ENCODE assay signal across 33 cellular contexts in genomic region chr17:17963694-17964436, GRCh38. TPM values are rescaled to one million over a fixed set of nuclear protein-coding genes. Genes with fewer than 3 reads are reported as not detected.
A peak's percentile ranks its signal among the peaks of the same experiment; 100 is the strongest.
DNase-seq lines count a peak whose midpoint lies in the region; ATAC-seq and TF ChIP-seq lines count a peak whose summit lies in the region.
"Had no signal": no experiment of that assay in that cellular context is flagged by ENCODE, and none has a peak within 500 bp of the region (broad histone marks: within the 10 kb centered on the region; RNA-seq: fewer than 3 reads in every experiment).

No MANE protein-coding gene starts in this region.

- H3K9me3 ChIP-seq in BLaER1 (no peaks in the 10 kb centered on the region), hepatocyte (ENCODE audit: low read depth) (no peaks in the 10 kb centered on the region)
- H3K9me3 ChIP-seq in CD8-positive, alpha-beta memory T cell (ENCODE audit: low read length): no peaks in the 10 kb centered on the region
- H3K9me3 ChIP-seq: BE2C, HAP-1, thoracic aorta, vagina had no signal

- H3K36me3 Mint-ChIP-seq in CD8-positive, alpha-beta memory T cell: peaks cover 0 to 4% (median 0%) of the 10 kb centered on the region in 3 donors
- H3K36me3 Mint-ChIP-seq in activated T-helper 17 cell treated with anti-CD3 and anti-CD28 coated beads, Interleukin-2, amount 50 U/mL, for 72 hours (ENCODE audit: low read depth): peaks cover 6% of the 10 kb centered on the region
- H3K36me3 Mint-ChIP-seq in naive thymus-derived CD8-positive, alpha-beta T cell: peaks cover 0 to 7% (median 4%) of the 10 kb centered on the region in 3 donors
- no peaks in the 10 kb centered on the region for H3K36me3 Mint-ChIP-seq in progenitor cell of endocrine pancreas (ENCODE audit: insufficient read depth)
- H3K36me3 Mint-ChIP-seq: activated CD4-positive, alpha-beta memory T cell treated with anti-CD3 and anti-CD28 coated beads for 36 hours had no signal

- H3K4me3 Mint-ChIP-seq in CD8-positive, alpha-beta memory T cell: no peak overlapping the region
- no peak overlapping the region for H3K4me3 Mint-ChIP-seq in activated T-helper 17 cell treated with anti-CD3 and anti-CD28 coated beads, Interleukin-2, amount 50 U/mL, for 72 hours
- H3K4me3 Mint-ChIP-seq in naive thymus-derived CD8-positive, alpha-beta T cell: no peak overlapping the region
- no peak overlapping the region for H3K4me3 Mint-ChIP-seq in progenitor cell of endocrine pancreas (ENCODE audit: low read depth)
- H3K4me3 Mint-ChIP-seq: activated CD4-positive, alpha-beta memory T cell treated with anti-CD3 and anti-CD28 coated beads for 36 hours; immature natural killer cell; memory B cell had no signal

- H3K4me3 ChIP-seq in BLaER1 (no peak overlapping the region), hepatocyte (no peak overlapping the region)
- no peak overlapping the region for H3K4me3 ChIP-seq in CD8-positive, alpha-beta memory T cell (ENCODE audit: low read length)
- H3K4me3 ChIP-seq: HAP-1, thoracic aorta, vagina had no signal

- no peaks in the 10 kb centered on the region for H3K27me3 Mint-ChIP-seq in CD8-positive, alpha-beta memory T cell
- H3K27me3 Mint-ChIP-seq in activated T-helper 17 cell treated with anti-CD3 and anti-CD28 coated beads, Interleukin-2, amount 50 U/mL, for 72 hours: no peaks in the 10 kb centered on the region
- no peaks in the 10 kb centered on the region for H3K27me3 Mint-ChIP-seq in naive thymus-derived CD8-positive, alpha-beta T cell
- H3K27me3 Mint-ChIP-seq in progenitor cell of endocrine pancreas: no peaks in the 10 kb centered on the region
- H3K27me3 Mint-ChIP-seq: activated CD4-positive, alpha-beta memory T cell treated with anti-CD3 and anti-CD28 coated beads for 36 hours; memory B cell had no signal

- H3K27ac Mint-ChIP-seq in CD8-positive, alpha-beta memory T cell: peak overlapping the region in 5 of 8 donors; percentile 7 to 75 (median 23)
- peak overlapping the region; percentile 16 for H3K27ac Mint-ChIP-seq in activated T-helper 17 cell treated with anti-CD3 and anti-CD28 coated beads, Interleukin-2, amount 50 U/mL, for 72 hours
- peak overlapping the region in 8 of 10 donors; percentile 27 to 81 (median 52) for H3K27ac Mint-ChIP-seq in naive thymus-derived CD8-positive, alpha-beta T cell
- no peak overlapping the region for H3K27ac Mint-ChIP-seq in progenitor cell of endocrine pancreas
- H3K27ac Mint-ChIP-seq: activated CD4-positive, alpha-beta memory T cell treated with anti-CD3 and anti-CD28 coated beads for 36 hours; activated T-helper 2 cell treated with anti-CD3 and anti-CD28 coated beads, Interferon-gamma antibody, Interleukin-2, Interleukin-4, amounts not matched to agents 10 μg/mL and 5 μg/mL and 100 μg/mL, durations not matched to agents 14 hours and 24 hours and 36 hours; memory B cell had no signal

- no peak for DNase-seq in CD8-positive, alpha-beta memory T cell
- DNase-seq in naive thymus-derived CD8-positive, alpha-beta T cell: no peak
- DNase-seq in cerebellum (ENCODE audit: low spot score): no peak
- DNase-seq in progenitor cell of endocrine pancreas (ENCODE audit: low spot score, unreplicated experiment): no peak
- no peak for DNase-seq in hepatocyte (ENCODE audit: low spot score)
- DNase-seq: activated CD4-positive, alpha-beta memory T cell treated with anti-CD3 and anti-CD28 coated beads for 36 hours; activated CD4-positive, alpha-beta T cell treated with anti-CD3 and anti-CD28 coated beads for 1 hour; activated CD8-positive, alpha-beta memory T cell treated with anti-CD3 and anti-CD28 coated beads, Interleukin-2, amount 50 U/mL, for 48 hours; activated naive CD4-positive, alpha-beta T cell treated with anti-CD3 and anti-CD28 coated beads, Interleukin-2, amount 50 U/mL, for 16 hours; BE2C; DMS79 treated with DMSO at 0.1 percent for 48 hours; effector CD8-positive, alpha-beta T cell; GDM1; immature natural killer cell; left cardiac atrium; NCI-H1092 treated with DMSO at 0.1 percent for 48 hours; NCI-H1694 treated with DMSO at 0.1 percent for 48 hours; NCI-H524 treated with DMSO at 0.1 percent for 48 hours; PC-3; right cardiac atrium; SHP77; stimulated activated CD4-positive, alpha-beta T cell treated with anti-CD3 and anti-CD28 coated beads, Interleukin-1b, Interleukin-23, amount 100 ng/mL, for 48 hours; stimulated activated naive CD8-positive, alpha-beta T cell treated with anti-CD3 and anti-CD28 coated beads, Interleukin-15, Interleukin-2, amounts not matched to agents 100 U/mL and 50 U/mL, for 24 hours; T-helper 2 cell had no signal

- ATAC-seq in activated T-helper 17 cell treated with anti-CD3 and anti-CD28 coated beads, Interleukin-2, amount 50 U/mL, for 72 hours (replicated peaks): no peak
- no peak for ATAC-seq in naive thymus-derived CD8-positive, alpha-beta T cell
- no peak for ATAC-seq in GM18505 (IDR thresholded peaks at IDR 0.05; ENCODE audit: unreplicated experiment)
- ATAC-seq: left cardiac atrium; PC-3; right cardiac atrium; stimulated activated naive CD8-positive, alpha-beta T cell treated with anti-CD3 and anti-CD28 coated beads, Interleukin-15, Interleukin-2, amounts not matched to agents 100 U/mL and 50 U/mL, for 24 hours had no signal

- TF ChIP-seq CTCF in progenitor cell of endocrine pancreas (IDR thresholded peaks at IDR 0.05; ENCODE audit: unreplicated experiment): no peak
- no peak for TF ChIP-seq CTCF in hepatocyte (IDR thresholded peaks at IDR 0.05; ENCODE audit: poor library complexity)

- no peaks in the 10 kb centered on the region for H3K9me3 Mint-ChIP-seq in CD8-positive, alpha-beta memory T cell
- no peaks in the 10 kb centered on the region for H3K9me3 Mint-ChIP-seq in activated T-helper 17 cell treated with anti-CD3 and anti-CD28 coated beads, Interleukin-2, amount 50 U/mL, for 72 hours
- no peaks in the 10 kb centered on the region for H3K9me3 Mint-ChIP-seq in naive thymus-derived CD8-positive, alpha-beta T cell
- H3K9me3 Mint-ChIP-seq in progenitor cell of endocrine pancreas (ENCODE audit: low read depth): no peaks in the 10 kb centered on the region
- H3K9me3 Mint-ChIP-seq: activated CD4-positive, alpha-beta memory T cell treated with anti-CD3 and anti-CD28 coated beads for 36 hours; activated T-helper 2 cell treated with anti-CD3 and anti-CD28 coated beads, Interferon-gamma antibody, Interleukin-2, Interleukin-4, amounts not matched to agents 10 μg/mL and 5 μg/mL and 100 μg/mL, durations not matched to agents 14 hours and 24 hours and 36 hours; immature natural killer cell; memory B cell had no signal

- H3K4me1 ChIP-seq in BLaER1 (peaks cover 7% of the 10 kb centered on the region), hepatocyte (ENCODE audit: insufficient read depth) (peaks cover 16% of the 10 kb centered on the region)
- H3K4me1 ChIP-seq in CD8-positive, alpha-beta memory T cell (ENCODE audit: insufficient read depth, low read length): peaks cover 34% of the 10 kb centered on the region

- H2AFZ ChIP-seq in hepatocyte: no peak overlapping the region
- H2AFZ ChIP-seq: parathyroid adenoma had no signal

- TF ChIP-seq POLR2A in GM18505 (IDR thresholded peaks at IDR 0.05; ENCODE audit: borderline replicate concordance, extremely low read depth, insufficient read depth, insufficient read length): no peak

- H4K20me1 ChIP-seq in BLaER1: peaks cover 52% of the 10 kb centered on the region
- peaks cover 17% of the 10 kb centered on the region for H4K20me1 ChIP-seq in hepatocyte (ENCODE audit: insufficient read depth, poor library complexity, severe bottlenecking)

- peaks cover 40 to 75% (median 52%) of the 10 kb centered on the region in 3 donors for H3K4me1 Mint-ChIP-seq in CD8-positive, alpha-beta memory T cell
- H3K4me1 Mint-ChIP-seq in activated T-helper 17 cell treated with anti-CD3 and anti-CD28 coated beads, Interleukin-2, amount 50 U/mL, for 72 hours: peaks cover 53% of the 10 kb centered on the region
- H3K4me1 Mint-ChIP-seq in naive thymus-derived CD8-positive, alpha-beta T cell: peaks cover 47 to 77% (median 75%) of the 10 kb centered on the region in 4 donors
- H3K4me1 Mint-ChIP-seq in progenitor cell of endocrine pancreas (ENCODE audit: low read depth): peaks cover 11% of the 10 kb centered on the region

- H3K9ac ChIP-seq in BLaER1: no peak overlapping the region
- H3K9ac ChIP-seq: parathyroid adenoma had no signal

- no peaks in the 10 kb centered on the region for H3K9me2 ChIP-seq in hepatocyte (replicated peaks; ENCODE audit: insufficient read depth)

- no peak overlapping the region for H3K27ac ChIP-seq in BLaER1
- no peak overlapping the region for H3K27ac ChIP-seq in CD8-positive, alpha-beta memory T cell (ENCODE audit: low read depth, low read length)
- no peak overlapping the region for H3K27ac ChIP-seq in hepatocyte
- H3K27ac ChIP-seq: parathyroid adenoma, thoracic aorta, vagina had no signal

- 84% methylated on average over 7 of the region's 7 CpGs for WGBS in hepatocyte (ENCODE audit: low lambda C conversion rate, missing lambda C conversion rate)

- no peaks in the 10 kb centered on the region for H3K36me3 ChIP-seq in BLaER1
- no peaks in the 10 kb centered on the region for H3K36me3 ChIP-seq in CD8-positive, alpha-beta memory T cell (ENCODE audit: insufficient read depth, low read length)
- no peaks in the 10 kb centered on the region for H3K36me3 ChIP-seq in hepatocyte (replicated peaks; ENCODE audit: insufficient read depth, low read depth)
- H3K36me3 ChIP-seq: BE2C, HAP-1, thoracic aorta, vagina had no signal

- H3K27me3 ChIP-seq in BLaER1 (no peaks in the 10 kb centered on the region), hepatocyte (no peaks in the 10 kb centered on the region)
- H3K27me3 ChIP-seq in CD8-positive, alpha-beta memory T cell (ENCODE audit: insufficient read depth, low read length, poor library complexity, severe bottlenecking): no peaks in the 10 kb centered on the region
- H3K27me3 ChIP-seq: BE2C, vagina had no signal

- CTCF ChIA-PET in CD8-positive, alpha-beta memory T cell (lab: Charles Lee): no interaction called here

- peaks cover 90% of the 10 kb centered on the region for H3K79me2 ChIP-seq in hepatocyte

- POLR2A ChIA-PET in CD8-positive, alpha-beta memory T cell (lab: Charles Lee): no interaction called here
- POLR2A ChIA-PET in naive thymus-derived CD8-positive, alpha-beta T cell (lab: Charles Lee): no interaction called here

- H3K4me2 ChIP-seq in BLaER1: peak overlapping the region; percentile 40
- no peak overlapping the region for H3K4me2 ChIP-seq in hepatocyte

RNA-seq across cellular contexts. Expression of gene TOM1L2, which starts 8.3 kb away (rescaled TPM):
- 10 to 100 TPM in 1 of 2 experiments, 1 to 10 TPM in 1; 10.0 to 11.3 TPM for total RNA-seq in CD8-positive, alpha-beta memory T cell
- 6.5 TPM for polyA plus RNA-seq in CD8-positive, alpha-beta memory T cell
- total RNA-seq in activated T-helper 17 cell treated with anti-CD3 and anti-CD28 coated beads, Interleukin-2, amount 50 U/mL, for 72 hours: 10 to 100 TPM; 20.4 to 24.8 TPM
- 10 to 100 TPM; 65.2 to 71.1 TPM for total RNA-seq in naive thymus-derived CD8-positive, alpha-beta T cell
- polyA plus RNA-seq in naive thymus-derived CD8-positive, alpha-beta T cell: 10 to 100 TPM in 1 of 3 donors, 1 to 10 TPM in 2; 2.5 to 11.6 (median 7.4) TPM
- total RNA-seq in cerebellum (39.2 TPM), progenitor cell of endocrine pancreas (29.4 and 30.5 TPM in 2 replicates), hepatocyte (27.5 and 29.6 TPM in 2 replicates)
- 21.5 and 41.1 TPM in 2 replicates for polyA plus RNA-seq in hepatocyte

RNA-seq across cellular contexts. Expression of gene DRC3, which starts 8.8 kb away (rescaled TPM):
- total RNA-seq in CD8-positive, alpha-beta memory T cell: under 1 TPM; 0.33 to 0.60 TPM
- not detected for polyA plus RNA-seq in CD8-positive, alpha-beta memory T cell
- total RNA-seq in activated T-helper 17 cell treated with anti-CD3 and anti-CD28 coated beads, Interleukin-2, amount 50 U/mL, for 72 hours: under 1 TPM in 1 of 2 donors, not detected in 1; 0.58 TPM
- total RNA-seq in naive thymus-derived CD8-positive, alpha-beta T cell: 1 to 10 TPM; 1.1 to 1.7 TPM
- under 1 TPM in 2 of 3 donors, not detected in 1; 0.31 to 0.91 TPM for polyA plus RNA-seq in naive thymus-derived CD8-positive, alpha-beta T cell
- 4.3 TPM for total RNA-seq in cerebellum
- 13.3 and 15.4 TPM in 2 replicates for total RNA-seq in progenitor cell of endocrine pancreas
- total RNA-seq in hepatocyte: 1.1 TPM in 2 replicates
- polyA plus RNA-seq in hepatocyte: 1.8 and 3.2 TPM in 2 replicates
- total RNA-seq: activated T-helper 2 cell treated with anti-CD3 and anti-CD28 coated beads, Interferon-gamma antibody, Interleukin-2, Interleukin-4, amounts not matched to agents 10 μg/mL and 5 μg/mL and 100 μg/mL, durations not matched to agents 14 hours and 24 hours and 36 hours had no signal
